8 cellular contexts compared by ENCODE assay signal in genomic region chr3:129428020-129428381, GRCh38. TPM values are rescaled to one million over a fixed set of nuclear protein-coding genes. Genes with fewer than 3 reads are reported as not detected.
DNase-seq lines count a peak whose midpoint lies in the region; TF ChIP-seq lines count a peak whose summit lies in the region.

No MANE protein-coding gene starts in this region.

- H3K9me3 Mint-ChIP-seq in endothelial cell (ENCODE audit: unreplicated experiment): no peaks in the 10 kb centered on the region
- no peaks in the 10 kb centered on the region for H3K9me3 Mint-ChIP-seq in nephron

- TF ChIP-seq CTCF in BE2C (IDR thresholded peaks at IDR 0.05; ENCODE audit: low read depth, low read length): no peak
- TF ChIP-seq CTCF in endothelial cell (IDR thresholded peaks at IDR 0.05; ENCODE audit: unreplicated experiment): no peak
- no peak for TF ChIP-seq CTCF in nephron (IDR thresholded peaks at IDR 0.05; ENCODE audit: unreplicated experiment in 3 of 3)

- H3K4me1 Mint-ChIP-seq in endothelial cell (ENCODE audit: unreplicated experiment) (peaks cover 32% of the 10 kb centered on the region), nephron (peaks cover 40% of the 10 kb centered on the region)

- H3K4me3 Mint-ChIP-seq in endothelial cell (ENCODE audit: unreplicated experiment) (peak overlapping the region; percentile 90), nephron (peak overlapping the region; percentile 85 to 88 (median 87))

- peaks cover 4% of the 10 kb centered on the region for H3K4me1 ChIP-seq in BE2C

- peaks cover 5% of the 10 kb centered on the region; the same call in 1 of the 2 replicates for H3K27me3 ChIP-seq in BE2C

- H3K27me3 Mint-ChIP-seq in endothelial cell (ENCODE audit: unreplicated experiment): peaks cover 9% of the 10 kb centered on the region
- peaks cover 11% of the 10 kb centered on the region for H3K27me3 Mint-ChIP-seq in nephron (ENCODE audit: low read depth)

- H3K36me3 ChIP-seq in BE2C: peaks cover 19% of the 10 kb centered on the region

- peak overlapping the region; percentile 61 for H3K4me3 ChIP-seq in BE2C (ENCODE audit: low read depth, low read length)

- DNase-seq in BE2C (no peak), NCI-H69 (lab: John Stamatoyannopoulos, UW) (peak; percentile 18), endothelial cell (ENCODE audit: low spot score) (no peak), NAMALWA (ENCODE audit: low spot score) (no peak), NCI-H1930 (lab: John Stamatoyannopoulos, UW) (no peak), DMS153 treated with DMSO at 0.1 percent for 48 hours (lab: John Stamatoyannopoulos, UW; ENCODE audit: unreplicated experiment) (no peak), DMS153 (lab: John Stamatoyannopoulos, UW) (no peak)

- H3K27ac Mint-ChIP-seq in endothelial cell (ENCODE audit: unreplicated experiment) (no peak overlapping the region), nephron (peak overlapping the region; percentile 5 to 93 (median 90))

- H3K9me3 ChIP-seq in BE2C: no peaks in the 10 kb centered on the region

- peaks cover 20% of the 10 kb centered on the region for H3K36me3 Mint-ChIP-seq in endothelial cell (ENCODE audit: low read depth, unreplicated experiment)
- peaks cover 21% of the 10 kb centered on the region for H3K36me3 Mint-ChIP-seq in nephron (ENCODE audit: low read depth)

RNA-seq across cellular contexts. Expression of gene EFCAB12, which starts 0.4 kb away (rescaled TPM):
- 0.08 TPM for polyA plus RNA-seq in BE2C (2012; ENCODE audit: insufficient read depth, insufficient read length, low read depth)
- 0.21 TPM for total RNA-seq in endothelial cell (ENCODE audit: unreplicated experiment)

RNA-seq across cellular contexts. Expression of gene MBD4, which starts 11.7 kb away (rescaled TPM):
- polyA plus RNA-seq in BE2C (2012; ENCODE audit: insufficient read depth, insufficient read length, low read depth): 34.5 TPM
- 30.6 TPM for total RNA-seq in endothelial cell (ENCODE audit: unreplicated experiment)

RNA-seq across cellular contexts. Expression of gene IFT122, which starts 12.0 kb away (rescaled TPM):
- 19.1 TPM for polyA plus RNA-seq in BE2C (2012; ENCODE audit: insufficient read depth, insufficient read length, low read depth)
- total RNA-seq in endothelial cell (ENCODE audit: unreplicated experiment): 25.1 TPM
